14 cellular contexts compared by ENCODE assay signal in genomic region chr9:124222109-124222508, GRCh38.
"Had no signal": no experiment of that assay in that cellular context is flagged by ENCODE, and none has a peak within 500 bp of the region (broad histone marks: within the 10 kb centered on the region; RNA-seq: fewer than 3 reads in every experiment).

No MANE protein-coding gene starts in this region.

- H3K27me3 ChIP-seq: heart left ventricle, sigmoid colon, uterus had no signal

- H3K36me3 ChIP-seq: heart left ventricle, sigmoid colon, thoracic aorta, uterus had no signal

- H3K4me1 ChIP-seq: foreskin keratinocyte, uterus had no signal

- H3K4me3 ChIP-seq: heart left ventricle, sigmoid colon, thoracic aorta, uterus had no signal

- ATAC-seq: foreskin keratinocyte, heart left ventricle, left ventricle myocardium superior, T-helper 17 cell had no signal

- H3K9me3 ChIP-seq: heart left ventricle, sigmoid colon, thoracic aorta, uterus had no signal

- H3K27ac ChIP-seq: foreskin keratinocyte, thoracic aorta had no signal

- DNase-seq: activated CD4-positive, CD25-positive, alpha-beta regulatory T cell; activated naive CD8-positive, alpha-beta T cell treated with anti-CD3 and anti-CD28 coated beads, Interleukin-2, amount 10 ng/mL, durations not matched to agents 7 days and 5 days; activated T-cell treated with anti-CD3 and anti-CD28 coated beads, Interleukin-2, amount 50 U/mL, for 48 hours; anterior cingulate cortex; foreskin keratinocyte; heart left ventricle; kidney; left ventricle myocardium superior; midbrain; sigmoid colon; stimulated activated CD4-positive, alpha-beta T cell treated with anti-CD3 and anti-CD28 coated beads, Interleukin-12 subunit alpha, Interleukin-12 subunit beta, amount 100 ng/mL, for 4 hours; T-helper 17 cell; uterus had no signal
